12 cellular contexts compared by ENCODE assay signal in genomic region chr10:51918921-51919325, GRCh38.
DNase-seq lines count a peak whose midpoint lies in the region; ATAC-seq and TF ChIP-seq lines count a peak whose summit lies in the region.
"Had no signal": no experiment of that assay in that cellular context is flagged by ENCODE, and none has a peak within 500 bp of the region (broad histone marks: within the 10 kb centered on the region; RNA-seq: fewer than 3 reads in every experiment).

No MANE protein-coding gene starts in this region.

- no peak overlapping the region for H4K8ac ChIP-seq in trophoblast cell (ENCODE audit: low read depth, low read length)

- H3K23ac ChIP-seq in trophoblast cell (ENCODE audit: low read length) = peak overlapping the region; percentile 51

- no peak overlapping the region for H2AFZ ChIP-seq in trophoblast cell (ENCODE audit: insufficient read depth, low read length, poor library complexity)

- H3K4me1 ChIP-seq in trophoblast cell (ENCODE audit: control insufficient read depth in 1 of 2, insufficient read depth in 2 of 2, low read length in 2 of 2) (peaks cover 0 to 2% of the 10 kb centered on the region in 2 experiments), transverse colon (peaks cover 0 to 9% (median 0%) of the 10 kb centered on the region in 4 donors)
- H3K4me1 ChIP-seq: esophagus squamous epithelium had no signal

- H3K27me3 ChIP-seq in trophoblast cell (ENCODE audit: insufficient read depth, low read length) (no peaks in the 10 kb centered on the region), transverse colon (no peaks in the 10 kb centered on the region)
- H3K27me3 ChIP-seq: esophagus squamous epithelium, SJCRH30 had no signal

- H2BK12ac ChIP-seq in trophoblast cell (ENCODE audit: low read length) = no peak overlapping the region

- no peak for TF ChIP-seq POLR2A in transverse colon (IDR thresholded peaks at IDR 0.05)

- H3K4me3 Mint-ChIP-seq in endothelial cell (ENCODE audit: unreplicated experiment) (no peak overlapping the region), mesothelial cell of epicardium (no peak overlapping the region)
- no peak overlapping the region for H3K4me3 Mint-ChIP-seq in activated CD8-positive, alpha-beta memory T cell treated with anti-CD3 and anti-CD28 coated beads, Interleukin-2, amount 10 ng/mL, durations not matched to agents 7 days and 5 days

- no peak for TF ChIP-seq EP300 in transverse colon (IDR thresholded peaks at IDR 0.05; ENCODE audit: low read depth)

- H3K14ac ChIP-seq in trophoblast cell (ENCODE audit: low read length) = no peak overlapping the region

- H2AK5ac ChIP-seq in trophoblast cell (ENCODE audit: low read length) = no peak overlapping the region

- peaks cover 26% of the 10 kb centered on the region for H3K4me1 Mint-ChIP-seq in endothelial cell (ENCODE audit: unreplicated experiment)
- H3K4me1 Mint-ChIP-seq in activated CD8-positive, alpha-beta memory T cell treated with anti-CD3 and anti-CD28 coated beads, Interleukin-2, amount 10 ng/mL, durations not matched to agents 7 days and 5 days = no peaks in the 10 kb centered on the region
- peaks cover 17% of the 10 kb centered on the region for H3K4me1 Mint-ChIP-seq in mesothelial cell of epicardium

- peak; percentile 17 for DNase-seq in endothelial cell (ENCODE audit: low spot score)
- no peak for DNase-seq in trophoblast cell
- no peak for DNase-seq in activated CD8-positive, alpha-beta memory T cell treated with anti-CD3 and anti-CD28 coated beads, Interleukin-2, amount 10 ng/mL, durations not matched to agents 7 days and 5 days
- no peak for DNase-seq in transverse colon
- no peak for DNase-seq in mesothelial cell of epicardium (ENCODE audit: low spot score in 2 of 2, unreplicated experiment in 2 of 2)
- no peak for DNase-seq in NCI-H2029 (lab: John Stamatoyannopoulos, UW)
- DNase-seq: esophagus squamous epithelium, NCI-H1436, NCI-H69 had no signal

- H3K79me2 ChIP-seq in trophoblast cell (ENCODE audit: control insufficient read depth, insufficient read depth, low read length, poor library complexity) = no peaks in the 10 kb centered on the region

- no peak overlapping the region for H4K12ac ChIP-seq in trophoblast cell (ENCODE audit: low read depth, low read length)

- H3K4me2 ChIP-seq in trophoblast cell (ENCODE audit: low read length) = no peak overlapping the region

- TF ChIP-seq CTCF in endothelial cell (IDR thresholded peaks at IDR 0.05; ENCODE audit: unreplicated experiment) = no peak
- no peak for TF ChIP-seq CTCF in transverse colon (IDR thresholded peaks at IDR 0.05)
- TF ChIP-seq CTCF in mesothelial cell of epicardium (IDR thresholded peaks at IDR 0.05; ENCODE audit: unreplicated experiment) = no peak

- H3K36me3 ChIP-seq in trophoblast cell (ENCODE audit: control insufficient read depth in 1 of 2, insufficient read depth in 2 of 2, low read length in 2 of 2) (no peaks in the 10 kb centered on the region), transverse colon (no peaks in the 10 kb centered on the region)
- H3K36me3 ChIP-seq: esophagus squamous epithelium, SJCRH30 had no signal

- no peaks in the 10 kb centered on the region for H3K36me3 Mint-ChIP-seq in endothelial cell (ENCODE audit: low read depth, unreplicated experiment)
- no peaks in the 10 kb centered on the region for H3K36me3 Mint-ChIP-seq in activated CD8-positive, alpha-beta memory T cell treated with anti-CD3 and anti-CD28 coated beads, Interleukin-2, amount 10 ng/mL, durations not matched to agents 7 days and 5 days
- H3K36me3 Mint-ChIP-seq in mesothelial cell of epicardium = peaks cover 1% of the 10 kb centered on the region

- no peak overlapping the region for H2BK120ac ChIP-seq in trophoblast cell (ENCODE audit: insufficient read depth, low read length, poor library complexity)

- H4K91ac ChIP-seq in trophoblast cell (ENCODE audit: low read depth, low read length) = no peak overlapping the region

- intact Hi-C loops in transverse colon (cut with DNase I; ENCODE audit: low total_unique reads) = no loop called here

- H3K9me3 ChIP-seq in trophoblast cell (ENCODE audit: insufficient read depth, low read depth, low read length) (no peaks in the 10 kb centered on the region), transverse colon (no peaks in the 10 kb centered on the region)
- H3K9me3 ChIP-seq: esophagus squamous epithelium, SJCRH30 had no signal

- no peaks in the 10 kb centered on the region for H3K9me3 Mint-ChIP-seq in endothelial cell (ENCODE audit: unreplicated experiment)
- H3K9me3 Mint-ChIP-seq in activated CD8-positive, alpha-beta memory T cell treated with anti-CD3 and anti-CD28 coated beads, Interleukin-2, amount 10 ng/mL, durations not matched to agents 7 days and 5 days (ENCODE audit: low read depth) = no peaks in the 10 kb centered on the region
- peaks cover 8% of the 10 kb centered on the region for H3K9me3 Mint-ChIP-seq in mesothelial cell of epicardium

- ATAC-seq in GM19463 (IDR thresholded peaks at IDR 0.05; ENCODE audit: unreplicated experiment) (peak; percentile 53), HG03060 (IDR thresholded peaks at IDR 0.05; ENCODE audit: low read depth, unreplicated experiment) (peak; percentile 51)
- ATAC-seq in activated CD8-positive, alpha-beta memory T cell treated with anti-CD3 and anti-CD28 coated beads, Interleukin-2, amount 10 ng/mL, durations not matched to agents 7 days and 5 days = no peak

- CTCF ChIA-PET in activated CD8-positive, alpha-beta memory T cell treated with anti-CD3 and anti-CD28 coated beads, Interleukin-2, amount 10 ng/mL, durations not matched to agents 7 days and 5 days (lab: Charles Lee) = no interaction called here

- H2BK5ac ChIP-seq in trophoblast cell (ENCODE audit: low read depth, low read length, poor library complexity) = no peak overlapping the region

- no peaks in the 10 kb centered on the region for H3K27me3 Mint-ChIP-seq in endothelial cell (ENCODE audit: unreplicated experiment)
- H3K27me3 Mint-ChIP-seq in activated CD8-positive, alpha-beta memory T cell treated with anti-CD3 and anti-CD28 coated beads, Interleukin-2, amount 10 ng/mL, durations not matched to agents 7 days and 5 days = no peaks in the 10 kb centered on the region
- H3K27me3 Mint-ChIP-seq in mesothelial cell of epicardium (ENCODE audit: low read depth) = no peaks in the 10 kb centered on the region

- no peak overlapping the region for H3K18ac ChIP-seq in trophoblast cell (ENCODE audit: low read length)

- in situ Hi-C loops in transverse colon (cut with MboI; ENCODE audit: low pct_ligation_motif_present in 1 of 4, low pct_unique_long_range_greater_than_20kb in 1 of 4, low sequenced_read_pairs in 3 of 4) = no loop called here

- H3K27ac ChIP-seq in trophoblast cell (ENCODE audit: low read depth, low read length) (no peak overlapping the region), transverse colon (no peak overlapping the region)
- H3K27ac ChIP-seq: esophagus squamous epithelium, SJCRH30 had no signal

- H3K79me1 ChIP-seq in trophoblast cell (ENCODE audit: low read length) = no peaks in the 10 kb centered on the region

- WGBS in trophoblast cell (ENCODE audit: extremely low coverage, insufficient coverage, insufficient read length) = no CpG with 5 or more reads among the region's 4 CpGs
- WGBS in transverse colon (ENCODE audit: low coverage in 1 of 2), 2 donors = 20 to 50% methylated on average over 1 to 4 of the region's 4 CpGs

- H3K4me3 ChIP-seq in trophoblast cell (ENCODE audit: low read depth, low read length) (no peak overlapping the region), transverse colon (no peak overlapping the region)
- H3K4me3 ChIP-seq: esophagus squamous epithelium, SJCRH30 had no signal

- peak overlapping the region; percentile 90 for H3K27ac Mint-ChIP-seq in endothelial cell (ENCODE audit: unreplicated experiment)
- H3K27ac Mint-ChIP-seq in activated CD8-positive, alpha-beta memory T cell treated with anti-CD3 and anti-CD28 coated beads, Interleukin-2, amount 10 ng/mL, durations not matched to agents 7 days and 5 days = no peak overlapping the region
- no peak overlapping the region for H3K27ac Mint-ChIP-seq in mesothelial cell of epicardium

- H3K9ac ChIP-seq in trophoblast cell (ENCODE audit: low read length) = no peak overlapping the region

- no peak overlapping the region for H3K4ac ChIP-seq in trophoblast cell (ENCODE audit: low read depth, low read length)
